Comparison of ENCODE assay signal across 18 cellular contexts in genomic region chr6:24689964-24690363, GRCh38. TPM values are rescaled to one million over a fixed set of nuclear protein-coding genes. Genes with fewer than 3 reads are reported as not detected.
DNase-seq lines count a peak whose midpoint lies in the region; TF ChIP-seq lines count a peak whose summit lies in the region.
"Had no signal": no experiment of that assay in that cellular context is flagged by ENCODE, and none has a peak within 500 bp of the region (broad histone marks: within the 10 kb centered on the region; RNA-seq: fewer than 3 reads in every experiment).

No MANE protein-coding gene starts in this region.

- BruUV-seq in PC-9 (replicated peaks; lab: Mats Ljungman, UMichigan), result no TSS peak

- H2AFZ ChIP-seq in mesenchymal stem cell (ENCODE audit: low read depth, low read length) (no peak overlapping the region), PC-9 (no peak overlapping the region)

- no peak overlapping the region for H4K8ac ChIP-seq in mesenchymal stem cell (ENCODE audit: low read length)

- H3K14ac ChIP-seq in mesenchymal stem cell (ENCODE audit: low read length in 2 of 2), result no peak overlapping the region

- DNase-seq in AG20443 (ENCODE audit: low spot score) (peak; percentile 60), LHCN-M2 (ENCODE audit: low read depth) (peak; percentile 40), fibroblast of gingiva (ENCODE audit: low read depth) (peak; percentile 45), mesenchymal stem cell (no peak), UCSD-AML1 (lab: John Stamatoyannopoulos, UW; ENCODE audit: unreplicated experiment) (no peak), PC-9 (no peak), cortex of kidney (lab: John Stamatoyannopoulos, UW) (no peak), medulla oblongata (ENCODE audit: extremely low spot score) (no peak)
- DNase-seq: BE2C; CD8-positive, alpha-beta T cell; DND-41; Kasumi-1; MV-4-11; NCI-H1436; NCI-H2081 treated with DMSO at 0.1 percent for 48 hours; NCI-H226; NCI-H526; OCI-M1 had no signal

- H3K4me2 ChIP-seq in mesenchymal stem cell (ENCODE audit: low read length, poor library complexity, severe bottlenecking), result no peak overlapping the region
- H3K4me2 ChIP-seq in PC-9, result no peak overlapping the region

- CTCF ChIA-PET in PC-9 (lab: Charles Lee), result interaction anchor here (0.6 kb wide), 1 partner anchor 104 kb away, joined by 3 read pairs; no protein-coding TSS in a partner anchor

- intact Hi-C loops in PC-9 (cut with micrococcal nuclease; ENCODE audit: unreplicated experiment), result no loop called here

- H3K4me3 ChIP-seq in mesenchymal stem cell (ENCODE audit: insufficient read depth in 1 of 2, low read depth in 1 of 2, low read length in 2 of 2), result no peak overlapping the region
- H3K4me3 ChIP-seq in PC-9, result no peak overlapping the region

- no peak overlapping the region for H3K23ac ChIP-seq in mesenchymal stem cell (ENCODE audit: low read length in 2 of 2)

- no peaks in the 10 kb centered on the region for H4K20me1 ChIP-seq in PC-9 (ENCODE audit: insufficient read depth)

- POLR2A ChIA-PET in PC-9 (lab: Charles Lee; ENCODE audit: unreplicated experiment), result no interaction called here

- H3K79me1 ChIP-seq in mesenchymal stem cell (replicated peaks; ENCODE audit: low read length, poor library complexity, severe bottlenecking), result peaks cover 3% of the 10 kb centered on the region

- H3K36me3 ChIP-seq in mesenchymal stem cell (ENCODE audit: control insufficient read depth in 1 of 2, insufficient read depth in 2 of 2, low read depth in 1 of 2, low read length in 2 of 2), result peaks cover 2 to 3% of the 10 kb centered on the region in 2 experiments
- H3K36me3 ChIP-seq in PC-9 (ENCODE audit: low read depth), result 0 out of 2 replicates have a peak, but pooled peaks cover 4% of the 10 kb centered on the region
- H3K36me3 ChIP-seq: BE2C had no signal

- no peak overlapping the region for H2BK15ac ChIP-seq in mesenchymal stem cell (ENCODE audit: low read depth, poor library complexity, severe bottlenecking)

- H2BK120ac ChIP-seq in mesenchymal stem cell (ENCODE audit: low read depth, low read length), result no peak overlapping the region

- no peak overlapping the region for H2BK5ac ChIP-seq in mesenchymal stem cell (ENCODE audit: low read depth, low read length, poor library complexity, severe bottlenecking)

- no peak overlapping the region for H3K18ac ChIP-seq in mesenchymal stem cell (ENCODE audit: low read depth in 1 of 2, low read length in 2 of 2)

- no peaks in the 10 kb centered on the region for H3K9me3 ChIP-seq in mesenchymal stem cell (ENCODE audit: control insufficient read depth, low read length)
- H3K9me3 ChIP-seq in PC-9 (ENCODE audit: insufficient read depth, low read depth), result no peaks in the 10 kb centered on the region
- H3K9me3 ChIP-seq: BE2C had no signal

- no peak overlapping the region for H3K27ac ChIP-seq in mesenchymal stem cell (ENCODE audit: low read length, poor library complexity, severe bottlenecking)
- H3K27ac ChIP-seq in PC-9, result no peak overlapping the region

- H2AK5ac ChIP-seq in mesenchymal stem cell (ENCODE audit: low read length, severe bottlenecking), result no peak overlapping the region

- H3K79me2 ChIP-seq in PC-9 (ENCODE audit: low read depth), result no peaks in the 10 kb centered on the region

- no peaks in the 10 kb centered on the region for H3K4me1 ChIP-seq in mesenchymal stem cell (ENCODE audit: control insufficient read depth, insufficient read depth, low read depth, low read length)
- H3K4me1 ChIP-seq in PC-9 (replicated peaks; ENCODE audit: insufficient read depth), result peaks cover 11% of the 10 kb centered on the region
- H3K4me1 ChIP-seq: BE2C had no signal

- no peak overlapping the region for H2BK12ac ChIP-seq in mesenchymal stem cell (ENCODE audit: low read length in 2 of 2)

- H3K27me3 ChIP-seq in mesenchymal stem cell (ENCODE audit: control insufficient read depth in 1 of 2, insufficient read depth in 1 of 2, low read length in 2 of 2), result no peaks in the 10 kb centered on the region
- H3K27me3 ChIP-seq in PC-9 (ENCODE audit: insufficient read depth, low read depth), result no peaks in the 10 kb centered on the region
- H3K27me3 ChIP-seq: BE2C had no signal

- H3K9ac ChIP-seq in mesenchymal stem cell (ENCODE audit: low read length), result peak overlapping the region; percentile 60

- WGBS in mesenchymal stem cell, result 88% methylated on average over 2 of the region's 2 CpGs

- peaks cover 5% of the 10 kb centered on the region; the same call in 1 of the 2 replicates for H3K9me2 ChIP-seq in PC-9 (ENCODE audit: insufficient read depth)

- H3F3A ChIP-seq in PC-9 (ENCODE audit: insufficient read depth, low read depth), result no peaks in the 10 kb centered on the region; the same call in 1 of the 2 replicates

- H4K91ac ChIP-seq in mesenchymal stem cell (ENCODE audit: low read length), result no peak overlapping the region

- no peak for TF ChIP-seq CTCF in PC-9 (conservative IDR thresholded peaks at IDR 0.05)

- no peak overlapping the region for H3K4ac ChIP-seq in mesenchymal stem cell (ENCODE audit: low read depth in 1 of 2, low read length in 2 of 2)

RNA-seq across cellular contexts. Expression of gene ACOT13, which starts 23.1 kb away (rescaled TPM):
- total RNA-seq in LHCN-M2 (2014; rRNA removed) (8.1 and 8.4 TPM in 2 replicates), PC-9 (2021) (70.9 and 79.2 TPM in 2 replicates)
- 24.6 TPM for polyA plus RNA-seq in LHCN-M2 (2012)
- polyA plus RNA-seq in mesenchymal stem cell (2013, experiment 1 of 2), result 41.0 TPM
- polyA plus RNA-seq in mesenchymal stem cell (2013, experiment 2 of 2), result 44.4 TPM

RNA-seq across cellular contexts. Expression of gene TDP2, which starts 23.3 kb away (rescaled TPM):
- 17.4 and 22.3 TPM in 2 replicates for total RNA-seq in LHCN-M2 (2014; rRNA removed)
- 17.6 TPM for polyA plus RNA-seq in LHCN-M2 (2012)
- 27.2 TPM for polyA plus RNA-seq in mesenchymal stem cell (2013, experiment 1 of 2)
- polyA plus RNA-seq in mesenchymal stem cell (2013, experiment 2 of 2), result 27.8 TPM
- total RNA-seq in PC-9 (2021), result 83.0 and 95.8 TPM in 2 replicates

RNA-seq across cellular contexts. Expression of gene C6orf62, which starts 29.0 kb away (rescaled TPM):
- total RNA-seq in LHCN-M2 (2014; rRNA removed) (134 and 140 TPM in 2 replicates), PC-9 (2021) (107 and 128 TPM in 2 replicates)
- 53.6 TPM for polyA plus RNA-seq in LHCN-M2 (2012)
- polyA plus RNA-seq in mesenchymal stem cell (2013, experiment 1 of 2), result 74.6 TPM
- polyA plus RNA-seq in mesenchymal stem cell (2013, experiment 2 of 2), result 75.9 TPM

RNA-seq across cellular contexts. Expression of gene KIAA0319, which starts 44.0 kb away (rescaled TPM):
- total RNA-seq in LHCN-M2 (2014; rRNA removed), result 0.06 TPM in 1 of 2 replicates, not detected in the other
- 0.01 TPM for polyA plus RNA-seq in LHCN-M2 (2012)
- polyA plus RNA-seq in mesenchymal stem cell (2013, experiment 1 of 2), result 0.03 TPM
- polyA plus RNA-seq in mesenchymal stem cell (2013, experiment 2 of 2), result 0.03 TPM
- 14.4 and 15.3 TPM in 2 replicates for total RNA-seq in PC-9 (2021)
- total RNA-seq: CD8-positive, alpha-beta T cell had no signal

Comparison
In these comparisons a context has a peak if more than half of its experiments do, and no peak if none do; other contexts are left out.
1. DNase-seq: peak in AG20443 (single experiment), LHCN-M2 (single experiment) and fibroblast of gingiva (single experiment); none in mesenchymal stem cell (single experiment), UCSD-AML1 (single experiment), PC-9 (0 of 2), cortex of kidney (single experiment) and medulla oblongata (single experiment).